Comparison of ENCODE assay signal across 23 cellular contexts in the genomic region with DNA sequence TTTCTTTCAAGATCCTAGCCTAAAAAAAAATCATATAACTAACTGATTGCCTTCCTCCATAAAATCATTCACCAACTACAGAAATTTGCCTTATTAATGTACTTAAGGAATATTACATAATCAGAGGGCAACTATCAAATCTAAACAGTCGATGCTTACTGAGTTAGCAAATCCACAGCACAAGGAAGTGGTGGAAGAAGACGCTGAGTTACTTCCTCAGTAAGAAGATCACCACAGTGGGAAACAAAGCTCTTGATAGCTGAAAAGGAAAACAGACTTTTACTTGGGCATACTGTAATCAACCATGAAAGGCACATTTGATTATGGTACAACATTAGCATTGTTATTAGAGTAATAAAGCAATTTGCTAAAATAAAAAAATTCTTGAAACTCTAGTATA. TPM values are rescaled to one million over a fixed set of nuclear protein-coding genes. Genes with fewer than 3 reads are reported as not detected.
A peak's percentile ranks its signal among the peaks of the same experiment; 100 is the strongest.
DNase-seq lines count a peak whose midpoint lies in the region; ATAC-seq lines count a peak whose summit lies in the region.
"Had no signal": no experiment of that assay in that cellular context is flagged by ENCODE, and none has a peak within 500 bp of the region (broad histone marks: within the 10 kb centered on the region; RNA-seq: fewer than 3 reads in every experiment).

No MANE protein-coding gene starts in this region.

- intact Hi-C loops in dendritic cell treated with granulocyte-macrophage colony-stimulating factor and Interleukin-4, amounts not matched to agents 40 ng/mL and 50 ng/mL, for 4 days (cut with micrococcal nuclease) = no loop called here

- no peaks in the 10 kb centered on the region for H3K27me3 Mint-ChIP-seq in CD4-positive, CD25-positive, alpha-beta regulatory T cell
- H3K27me3 Mint-ChIP-seq in dendritic cell treated with granulocyte-macrophage colony-stimulating factor and Interleukin-4, amounts not matched to agents 40 ng/mL and 50 ng/mL, for 4 days = no peaks in the 10 kb centered on the region
- H3K27me3 Mint-ChIP-seq: activated CD4-positive, alpha-beta T cell treated with anti-CD3 and anti-CD28 coated beads for 36 hours; natural killer cell treated with Interleukin-12 subunit alpha and Interleukin-12 subunit beta and Interleukin-15 and Interleukin-18, amount 100 ng/mL, for 72 hours had no signal

- peaks cover 2% of the 10 kb centered on the region for H3K36me3 ChIP-seq in CD4-positive, CD25-positive, alpha-beta regulatory T cell (ENCODE audit: control insufficient read depth, insufficient read depth, low read length)

- peaks cover 27% of the 10 kb centered on the region for H3K36me3 Mint-ChIP-seq in CD4-positive, CD25-positive, alpha-beta regulatory T cell
- peaks cover 84% of the 10 kb centered on the region for H3K36me3 Mint-ChIP-seq in dendritic cell treated with granulocyte-macrophage colony-stimulating factor and Interleukin-4, amounts not matched to agents 40 ng/mL and 50 ng/mL, for 4 days (ENCODE audit: low read depth)
- H3K36me3 Mint-ChIP-seq: natural killer cell treated with Interleukin-12 subunit alpha and Interleukin-12 subunit beta and Interleukin-15 and Interleukin-18, amount 100 ng/mL, for 72 hours had no signal

- no peaks in the 10 kb centered on the region for H3K9me3 Mint-ChIP-seq in CD4-positive, CD25-positive, alpha-beta regulatory T cell
- H3K9me3 Mint-ChIP-seq in dendritic cell treated with granulocyte-macrophage colony-stimulating factor and Interleukin-4, amounts not matched to agents 40 ng/mL and 50 ng/mL, for 4 days = no peaks in the 10 kb centered on the region
- H3K9me3 Mint-ChIP-seq: natural killer cell treated with Interleukin-12 subunit alpha and Interleukin-12 subunit beta and Interleukin-15 and Interleukin-18, amount 100 ng/mL, for 72 hours had no signal

- peaks cover 0 to 14% (median 5%) of the 10 kb centered on the region in 4 donors for H3K4me1 Mint-ChIP-seq in CD4-positive, CD25-positive, alpha-beta regulatory T cell
- no peaks in the 10 kb centered on the region for H3K4me1 Mint-ChIP-seq in dendritic cell treated with granulocyte-macrophage colony-stimulating factor and Interleukin-4, amounts not matched to agents 40 ng/mL and 50 ng/mL, for 4 days (ENCODE audit: low read depth)

- no peak overlapping the region for H3K4me3 Mint-ChIP-seq in CD4-positive, CD25-positive, alpha-beta regulatory T cell
- H3K4me3 Mint-ChIP-seq in dendritic cell treated with granulocyte-macrophage colony-stimulating factor and Interleukin-4, amounts not matched to agents 40 ng/mL and 50 ng/mL, for 4 days = no peak overlapping the region
- H3K4me3 Mint-ChIP-seq: activated CD4-positive, alpha-beta T cell treated with anti-CD3 and anti-CD28 coated beads for 36 hours; natural killer cell treated with Interleukin-12 subunit alpha and Interleukin-12 subunit beta and Interleukin-15 and Interleukin-18, amount 100 ng/mL, for 72 hours had no signal

- ATAC-seq in CD4-positive, CD25-positive, alpha-beta regulatory T cell (ENCODE audit: low read depth in 2 of 2) = no peak
- ATAC-seq in HG02623 (IDR thresholded peaks at IDR 0.05; ENCODE audit: unreplicated experiment) = no peak
- no peak for ATAC-seq in GM21390 (IDR thresholded peaks at IDR 0.05; ENCODE audit: unreplicated experiment)
- ATAC-seq: activated CD4-positive, alpha-beta T cell treated with anti-CD3 and anti-CD28 coated beads for 36 hours; foreskin keratinocyte; GM12878; natural killer cell treated with Interleukin-12 subunit alpha and Interleukin-12 subunit beta and Interleukin-15 and Interleukin-18, amount 100 ng/mL, for 72 hours had no signal

- no peak overlapping the region for H3K4me3 ChIP-seq in CD4-positive, CD25-positive, alpha-beta regulatory T cell (ENCODE audit: low read depth, low read length)
- H3K4me3 ChIP-seq in Jurkat, Clone E6-1 (ENCODE audit: low read length) = no peak overlapping the region
- H3K4me3 ChIP-seq: GM12878, suprapubic skin had no signal

- H3K27ac Mint-ChIP-seq in CD4-positive, CD25-positive, alpha-beta regulatory T cell = peak overlapping the region in 2 of 3 donors; percentile 60 to 64
- H3K27ac Mint-ChIP-seq in dendritic cell treated with granulocyte-macrophage colony-stimulating factor and Interleukin-4, amounts not matched to agents 40 ng/mL and 50 ng/mL, for 4 days = peak overlapping the region; percentile 32
- H3K27ac Mint-ChIP-seq: activated CD4-positive, alpha-beta T cell treated with anti-CD3 and anti-CD28 coated beads for 36 hours had no signal

- no peak overlapping the region for H3K27ac ChIP-seq in CD4-positive, CD25-positive, alpha-beta regulatory T cell (ENCODE audit: insufficient read depth, low read length, poor library complexity, severe bottlenecking)
- H3K27ac ChIP-seq: epithelial cell of prostate, foreskin keratinocyte, suprapubic skin had no signal

- no peaks in the 10 kb centered on the region for H3K4me1 ChIP-seq in CD4-positive, CD25-positive, alpha-beta regulatory T cell (ENCODE audit: control insufficient read depth, insufficient read depth, low read length, poor library complexity, severe bottlenecking)
- H3K4me1 ChIP-seq: foreskin keratinocyte, suprapubic skin had no signal

- H3K9me3 ChIP-seq in CD4-positive, CD25-positive, alpha-beta regulatory T cell (ENCODE audit: control insufficient read depth in 2 of 2, low read length in 2 of 2) = no peaks in the 10 kb centered on the region
- H3K9me3 ChIP-seq: suprapubic skin had no signal

- DNase-seq in CD4-positive, CD25-positive, alpha-beta regulatory T cell = peak in 1 of 3 donors; percentile 12
- peak; percentile 44 for DNase-seq in Jurkat, Clone E6-1 (ENCODE audit: low read depth, low spot score)
- DNase-seq in SKM-1 treated with dmso at 0.1 percent for 144 hours (lab: John Stamatoyannopoulos, UW; ENCODE audit: unreplicated experiment) (peak; percentile 36), NCI-H146 treated with DMSO at 0.1 percent for 48 hours (lab: John Stamatoyannopoulos, UW; ENCODE audit: unreplicated experiment) (no peak), NCI-H2227 treated with DMSO at 0.1 percent for 48 hours (lab: John Stamatoyannopoulos, UW) (no peak)
- DNase-seq: activated CD4-positive, alpha-beta T cell treated with anti-CD3 and anti-CD28 coated beads for 36 hours; activated T-cell treated with anti-CD3 and anti-CD28 coated beads for 4 hours; foreskin keratinocyte; GDM1; hypothalamus; kidney glomerular epithelial cell; NCI-H1694; posterior cingulate gyrus; Right ventricle myocardium superior; stimulated activated CD8-positive, alpha-beta memory T cell treated with anti-CD3 and anti-CD28 coated beads, Interleukin-4, amount 100 ng/mL, for 48 hours; T1000 had no signal

- no peaks in the 10 kb centered on the region for H3K27me3 ChIP-seq in CD4-positive, CD25-positive, alpha-beta regulatory T cell (ENCODE audit: control insufficient read depth, insufficient read depth, low read length)
- H3K27me3 ChIP-seq: foreskin keratinocyte, suprapubic skin had no signal

RNA-seq across cellular contexts. Expression of gene HEATR5A, which starts 48.7 kb away (rescaled TPM):
- total RNA-seq in CD4-positive, CD25-positive, alpha-beta regulatory T cell = 11.4 TPM
- polyA plus RNA-seq in CD4-positive, CD25-positive, alpha-beta regulatory T cell = 1 to 10 TPM; 4.2 to 7.4 (median 5.1) TPM
- polyA plus RNA-seq in Jurkat, Clone E6-1 (2012; ENCODE audit: insufficient read depth, insufficient read length) = 8.7 TPM

Comparison
In these comparisons a context has a peak if more than half of its experiments do, and no peak if none do; other contexts are left out.
1. DNase-seq: peak in Jurkat, Clone E6-1 (single experiment) and SKM-1 treated with dmso at 0.1 percent for 144 hours (single experiment); none in NCI-H146 treated with DMSO at 0.1 percent for 48 hours (single experiment) and NCI-H2227 treated with DMSO at 0.1 percent for 48 hours (single experiment).